9 cellular contexts compared by ENCODE assay signal in genomic region chr5:166370928-166371690, GRCh38.
DNase-seq lines count a peak whose midpoint lies in the region; ATAC-seq lines count a peak whose summit lies in the region.
"Had no signal": no experiment of that assay in that cellular context is flagged by ENCODE, and none has a peak within 500 bp of the region (broad histone marks: within the 10 kb centered on the region; RNA-seq: fewer than 3 reads in every experiment).

No MANE protein-coding gene starts in this region.

- no peaks in the 10 kb centered on the region for H3K36me3 ChIP-seq in BLaER1
- H3K36me3 ChIP-seq in Karpas-422 (ENCODE audit: insufficient read depth, low read length) = no peaks in the 10 kb centered on the region
- H3K36me3 ChIP-seq: adrenal gland had no signal

- no peak for ATAC-seq in activated T-helper 17 cell treated with anti-CD3 and anti-CD28 coated beads, Interleukin-2, amount 50 U/mL, for 72 hours (replicated peaks)
- no peak for ATAC-seq in GM18517 (IDR thresholded peaks at IDR 0.05; ENCODE audit: unreplicated experiment)
- no peak for ATAC-seq in naive thymus-derived CD8-positive, alpha-beta T cell

- H4K20me1 ChIP-seq in BLaER1 (no peaks in the 10 kb centered on the region), Karpas-422 (ENCODE audit: insufficient read depth, low read depth, low read length) (no peaks in the 10 kb centered on the region)

- H3K9me3 ChIP-seq in BLaER1 = no peaks in the 10 kb centered on the region
- H3K9me3 ChIP-seq in Karpas-422 (ENCODE audit: low read length) = no peaks in the 10 kb centered on the region
- H3K9me3 ChIP-seq: adrenal gland had no signal

- H3K27me3 ChIP-seq in BLaER1 (no peaks in the 10 kb centered on the region), Karpas-422 (ENCODE audit: low read length) (no peaks in the 10 kb centered on the region)
- H3K27me3 ChIP-seq: adrenal gland had no signal

- no peak overlapping the region for H3K27ac Mint-ChIP-seq in activated T-helper 17 cell treated with anti-CD3 and anti-CD28 coated beads, Interleukin-2, amount 50 U/mL, for 72 hours
- H3K27ac Mint-ChIP-seq in naive thymus-derived CD8-positive, alpha-beta T cell = no peak overlapping the region

- no peaks in the 10 kb centered on the region for H3K4me1 Mint-ChIP-seq in activated T-helper 17 cell treated with anti-CD3 and anti-CD28 coated beads, Interleukin-2, amount 50 U/mL, for 72 hours
- H3K4me1 Mint-ChIP-seq in naive thymus-derived CD8-positive, alpha-beta T cell = peaks cover 0 to 3% (median 0%) of the 10 kb centered on the region in 4 donors

- DNase-seq in Karpas-422 = peak; percentile 55
- DNase-seq in myocyte (ENCODE audit: low read depth) = peak; percentile 16
- DNase-seq in SK-N-DZ (ENCODE audit: low spot score) = no peak
- DNase-seq in NK-92 (lab: John Stamatoyannopoulos, UW; ENCODE audit: unreplicated experiment) = no peak
- no peak for DNase-seq in naive thymus-derived CD8-positive, alpha-beta T cell
- DNase-seq: adrenal gland had no signal

- no peaks in the 10 kb centered on the region for H3K79me2 ChIP-seq in Karpas-422 (ENCODE audit: low read length)

- H3K27ac ChIP-seq in BLaER1 = no peak overlapping the region
- no peak overlapping the region for H3K27ac ChIP-seq in Karpas-422 (ENCODE audit: low read length)
- H3K27ac ChIP-seq: adrenal gland had no signal

- H3K4me3 ChIP-seq in BLaER1 (no peak overlapping the region), Karpas-422 (ENCODE audit: low read length) (peak overlapping the region; percentile 56)

- H3K4me1 ChIP-seq in BLaER1 (no peaks in the 10 kb centered on the region), Karpas-422 (ENCODE audit: low read length) (peaks cover 12% of the 10 kb centered on the region; the same call in 1 of the 2 replicates)
- H3K4me1 ChIP-seq: adrenal gland had no signal

- POLR2A ChIA-PET in naive thymus-derived CD8-positive, alpha-beta T cell (lab: Charles Lee) = no interaction called here

- H3K36me3 Mint-ChIP-seq in activated T-helper 17 cell treated with anti-CD3 and anti-CD28 coated beads, Interleukin-2, amount 50 U/mL, for 72 hours (ENCODE audit: low read depth) = no peaks in the 10 kb centered on the region
- no peaks in the 10 kb centered on the region for H3K36me3 Mint-ChIP-seq in naive thymus-derived CD8-positive, alpha-beta T cell

- H2AFZ ChIP-seq in Karpas-422 (ENCODE audit: low read length) = peak overlapping the region; percentile 95

- H3K4me3 Mint-ChIP-seq in activated T-helper 17 cell treated with anti-CD3 and anti-CD28 coated beads, Interleukin-2, amount 50 U/mL, for 72 hours = peak overlapping the region; percentile 41
- H3K4me3 Mint-ChIP-seq in naive thymus-derived CD8-positive, alpha-beta T cell = peak overlapping the region in 2 of 10 donors; percentile 6 to 13

- H3K4me2 ChIP-seq in BLaER1 (peak overlapping the region; percentile 48), Karpas-422 (ENCODE audit: low read depth, low read length, poor library complexity, severe bottlenecking) (peak overlapping the region; percentile 77)

- no peak overlapping the region for H3K9ac ChIP-seq in BLaER1
- peak overlapping the region; percentile 45 for H3K9ac ChIP-seq in Karpas-422 (ENCODE audit: low read length)

- no peaks in the 10 kb centered on the region for H3K27me3 Mint-ChIP-seq in activated T-helper 17 cell treated with anti-CD3 and anti-CD28 coated beads, Interleukin-2, amount 50 U/mL, for 72 hours
- H3K27me3 Mint-ChIP-seq in naive thymus-derived CD8-positive, alpha-beta T cell = no peaks in the 10 kb centered on the region

- H3K9me2 ChIP-seq in Karpas-422 (replicated peaks; ENCODE audit: insufficient read depth, low read length) = no peaks in the 10 kb centered on the region; the same call in 1 of the 2 replicates

- no peaks in the 10 kb centered on the region for H3K9me3 Mint-ChIP-seq in activated T-helper 17 cell treated with anti-CD3 and anti-CD28 coated beads, Interleukin-2, amount 50 U/mL, for 72 hours
- H3K9me3 Mint-ChIP-seq in naive thymus-derived CD8-positive, alpha-beta T cell = peaks cover 0 to 6% (median 0%) of the 10 kb centered on the region in 9 donors

Comparison
In these comparisons a context has a peak if more than half of its experiments do, and no peak if none do; other contexts are left out.
1. DNase-seq: peak in Karpas-422 (single experiment) and myocyte (single experiment); none in SK-N-DZ (single experiment), NK-92 (single experiment) and naive thymus-derived CD8-positive, alpha-beta T cell (0 of 10).